18 cellular contexts compared by ENCODE assay signal in genomic region chr4:174702974-174703478, GRCh38.
"Had no signal": no experiment of that assay in that cellular context is flagged by ENCODE, and none has a peak within 500 bp of the region (broad histone marks: within the 10 kb centered on the region; RNA-seq: fewer than 3 reads in every experiment).

No MANE protein-coding gene starts in this region.

- ATAC-seq: activated CD4-positive, CD25-positive, alpha-beta regulatory T cell treated with anti-CD3 and anti-CD28 coated beads, Interleukin-2, amount 50 U/mL, for 24 hours; gastrocnemius medialis; heart left ventricle; left cardiac atrium; lower lobe of right lung; stimulated activated effector memory CD8-positive, alpha-beta T cell treated with anti-CD3 and anti-CD28 coated beads, Interleukin-12 subunit alpha, Interleukin-12 subunit beta, amount 100 ng/mL, for 72 hours had no signal

- H3K4me3 ChIP-seq: colonic mucosa, esophagus muscularis mucosa, gastrocnemius medialis, heart left ventricle, lower lobe of right lung had no signal

- FAIRE-seq: endometrium, urothelium cell line had no signal

- DNase-seq: activated naive CD4-positive, alpha-beta T cell; activated naive CD8-positive, alpha-beta T cell treated with anti-CD3 and anti-CD28 coated beads, Interleukin-2, amount 10 ng/mL, durations not matched to agents 7 days and 5 days; aorta; colonic mucosa; gastrocnemius medialis; heart left ventricle; immature natural killer cell; left cardiac atrium; lower lobe of right lung; stimulated activated CD4-positive, alpha-beta T cell treated with anti-CD3 and anti-CD28 coated beads, Interleukin-12 subunit alpha, Interleukin-12 subunit beta, amount 100 ng/mL, for 4 hours; stimulated activated CD4-positive, alpha-beta T cell treated with anti-CD3 and anti-CD28 coated beads, Interleukin-2, amount 100 ng/mL, for 24 hours; T-helper 1 cell; T1000 had no signal
